Comparison of ENCODE assay signal across 8 cellular contexts in genomic region chr4:3074846-3075651, GRCh38. TPM values are rescaled to one million over a fixed set of nuclear protein-coding genes. Genes with fewer than 3 reads are reported as not detected.
DNase-seq lines count a peak whose midpoint lies in the region; ATAC-seq and TF ChIP-seq lines count a peak whose summit lies in the region.

No MANE protein-coding gene starts in this region.

- H3K4me1 ChIP-seq in HEK293 (ENCODE audit: control insufficient read depth, insufficient read depth, low read length): 0 out of 2 replicates have a peak, but pooled peaks cover 2% of the 10 kb centered on the region

- in situ Hi-C loops in Caki2 (cut with HindIII; ENCODE audit: low pct_unique_long_range_greater_than_20kb, low sequenced_read_pairs): no loop called here

- peak overlapping the region; percentile 82 for H3K4me3 ChIP-seq in HEK293 (ENCODE audit: low read depth, low read length)
- peak overlapping the region; percentile 86 for H3K4me3 ChIP-seq in WERI-Rb-1 (ENCODE audit: low read depth, low read length)

- H3K27ac ChIP-seq in HEK293 (ENCODE audit: extremely low read depth, low read depth, low read length): peak overlapping the region; percentile 84
- peak overlapping the region; percentile 97 for H3K27ac ChIP-seq in WERI-Rb-1

- POLR2A ChIA-PET in HEK293 (lab: Yijun Ruan, JAX): interaction anchor here (0.7 to 1.6 kb wide), 5 partner anchors 8 to 111 kb away, joined by 3 to 5 read pairs (median 4); partner anchors contain the start of gene GRK4

- peak; percentile 64 for DNase-seq in Caki2 (ENCODE audit: low read depth)
- DNase-seq in NCI-H2171 (lab: John Stamatoyannopoulos, UW): peak; percentile 20
- peak; percentile 91 for DNase-seq in WERI-Rb-1
- peak; percentile 39 for DNase-seq in cerebellum (ENCODE audit: low spot score)
- peak; percentile 94 for DNase-seq in left kidney (ENCODE audit: low read depth, low spot score)
- peak; percentile 50 for DNase-seq in stimulated activated CD4-positive, alpha-beta T cell treated with anti-CD3 and anti-CD28 coated beads, Interleukin-2, amount 100 ng/mL, for 4 hours (ENCODE audit: low read depth)

- H3K36me3 ChIP-seq in HEK293 (ENCODE audit: control insufficient read depth in 2 of 2, insufficient read depth in 1 of 2, low read length in 2 of 2) (no peaks in the 10 kb centered on the region), WERI-Rb-1 (peaks cover 10% of the 10 kb centered on the region; the same call in 1 of the 2 replicates)

- no peaks in the 10 kb centered on the region for H3K27me3 ChIP-seq in WERI-Rb-1 (ENCODE audit: insufficient read depth, low read depth, severe bottlenecking)

- no peaks in the 10 kb centered on the region for H3K9me3 ChIP-seq in HEK293 (ENCODE audit: control insufficient read depth, insufficient read depth, low read depth, low read length)
- H3K9me3 ChIP-seq in WERI-Rb-1 (ENCODE audit: severe bottlenecking): no peaks in the 10 kb centered on the region

- TF ChIP-seq CTCF in HEK293 (tag by site-specific recombination; IDR thresholded peaks at IDR 0.05) (no peak), WERI-Rb-1 (IDR thresholded peaks at IDR 0.05; ENCODE audit: low read depth, low read length) (no peak)

- no peak for ATAC-seq in GM21526 (IDR thresholded peaks at IDR 0.05; ENCODE audit: low FRiP score, unreplicated experiment)

- CTCF ChIA-PET in HEK293 (lab: Yijun Ruan, JAX): interaction anchor here (0.7 kb wide), 1 partner anchor 211 kb away, joined by 3 read pairs; no protein-coding TSS in a partner anchor

TF ChIP-seq in HEK293, 187 proteins besides CTCF, POLR2A, EP300 and RAD21 (continues in another document):
- TF ChIP-seq ZNF629 (tag by site-specific recombination; IDR thresholded peaks at IDR 0.05) (peak; percentile 81), ZNF501 (tag by site-specific recombination; IDR thresholded peaks at IDR 0.05) (peak; percentile 34; the same call in 1 of the 2 replicates), KLF8 (tag by site-specific recombination; IDR thresholded peaks at IDR 0.05) (peak; percentile 52; the same call in 1 of the 2 replicates), ZNF521 (tag by site-specific recombination; IDR thresholded peaks at IDR 0.05) (no peak), ZNF10 (tag by site-specific recombination; IDR thresholded peaks at IDR 0.05) (no peak), PATZ1 (tag by site-specific recombination; IDR thresholded peaks at IDR 0.05) (peak; percentile 81), ZBTB26 (tag by site-specific recombination; optimal IDR thresholded peaks at IDR 0.05) (peak; percentile 36), SP3 (tag by site-specific recombination; IDR thresholded peaks at IDR 0.05) (peak; percentile 58), KLF10 (tag by site-specific recombination; IDR thresholded peaks at IDR 0.05) (peak; percentile 65; the same call in 1 of the 2 replicates), ZNF837 (tag by site-specific recombination; IDR thresholded peaks at IDR 0.05) (no peak), ZNF223 (tag by site-specific recombination; IDR thresholded peaks at IDR 0.05) (no peak), GLIS2 (tag by site-specific recombination; IDR thresholded peaks at IDR 0.05) (peak; percentile 54; the same call in 1 of the 2 replicates), ATF2 (tag by site-specific recombination; IDR thresholded peaks at IDR 0.05; ENCODE audit: low read depth) (peak; percentile 81), ZNF335 (tag by site-specific recombination; conservative IDR thresholded peaks at IDR 0.05) (peak; percentile 70; the same call in 1 of the 2 replicates), PRDM10 (tag by site-specific recombination; IDR thresholded peaks at IDR 0.05) (0 out of 2 replicates have a peak, but pooled peaks have one; percentile 33), ZXDB (tag by site-specific recombination; IDR thresholded peaks at IDR 0.05) (peak; percentile 22; the same call in 1 of the 2 replicates), ZNF362 (tag by site-specific recombination; IDR thresholded peaks at IDR 0.05) (no peak), ZBTB8A (tag by site-specific recombination; IDR thresholded peaks at IDR 0.05) (peak; percentile 51), SP2 (tag by site-specific recombination; IDR thresholded peaks at IDR 0.05) (peak; percentile 64)

RNA-seq across cellular contexts. Expression of gene HTT, which starts 0.6 kb away (rescaled TPM):
- 11.4 and 20.7 TPM in 2 replicates for total RNA-seq in Caki2 (2014; rRNA removed; shearing (Covaris generic); ENCODE audit: low replicate concordance)
- total RNA-seq in cerebellum: 83.8 TPM

RNA-seq across cellular contexts. Expression of gene HTT-AS, which starts 0.7 kb away (rescaled TPM):
- total RNA-seq in Caki2 (2014; rRNA removed; shearing (Covaris generic); ENCODE audit: low replicate concordance): not detected in 2 replicates
- total RNA-seq in cerebellum: not detected

Comparison
In these comparisons a context has a peak if more than half of its experiments do, and no peak if none do; other contexts are left out.
1. DNase-seq: peak in every context shown above with its lines; median percentile 94 in left kidney; 91 in WERI-Rb-1; 64 in Caki2; 50 in stimulated activated CD4-positive, alpha-beta T cell treated with anti-CD3 and anti-CD28 coated beads, Interleukin-2, amount 100 ng/mL, for 4 hours; 39 in cerebellum; 20 in NCI-H2171.